8 cellular contexts compared by ENCODE assay signal in genomic region chr5:146447734-146448380, GRCh38. TPM values are rescaled to one million over a fixed set of nuclear protein-coding genes. Genes with fewer than 3 reads are reported as not detected.
DNase-seq lines count a peak whose midpoint lies in the region; TF ChIP-seq lines count a peak whose summit lies in the region.

No MANE protein-coding gene starts in this region.

- H3K9me3 ChIP-seq in HEK293 (ENCODE audit: control insufficient read depth, insufficient read depth, low read depth, low read length), result no peaks in the 10 kb centered on the region
- no peaks in the 10 kb centered on the region for H3K9me3 ChIP-seq in iPS DF 6.9 (ENCODE audit: control insufficient read depth, insufficient read depth, low read length)

- peak overlapping the region; percentile 100 for H3K4me3 ChIP-seq in HEK293 (ENCODE audit: low read depth, low read length)
- peak overlapping the region; percentile 72 for H3K4me3 ChIP-seq in iPS DF 6.9 (ENCODE audit: low read length)

- POLR2A ChIA-PET in HEK293 (lab: Yijun Ruan, JAX), result no interaction called here

- H3K27me3 Mint-ChIP-seq in activated naive CD4-positive, alpha-beta T cell treated with anti-CD3 and anti-CD28 coated beads for 36 hours (ENCODE audit: low read depth), result no peaks in the 10 kb centered on the region

- intact Hi-C loops in activated naive CD4-positive, alpha-beta T cell treated with anti-CD3 and anti-CD28 coated beads for 36 hours (cut with micrococcal nuclease), result loop anchor here (1.0 to 5.0 kb wide), 6 partner anchors 245 to 1934 kb away; partner anchors contain the start of genes FBXO38, LARS1, PPP2R2B and RBM27

- DNase-seq in NCI-H526 (lab: John Stamatoyannopoulos, UW) (peak; percentile 9 to 58), NCI-H526 treated with DMSO at 0.1 percent for 48 hours (lab: John Stamatoyannopoulos, UW) (no peak), MV-4-11 (lab: John Stamatoyannopoulos, UW) (peak; percentile 49), iPS DF 6.9 (ENCODE audit: low read depth, low spot score) (no peak), T1000 (lab: John Stamatoyannopoulos, UW) (no peak)
- peak; percentile 65 for DNase-seq in activated naive CD4-positive, alpha-beta T cell treated with anti-CD3 and anti-CD28 coated beads for 36 hours
- peak; percentile 56 for DNase-seq in stimulated activated CD4-positive, alpha-beta T cell treated with anti-CD3 and anti-CD28 coated beads, Interleukin-15, amount 100 ng/mL, for 24 hours

- H3K27ac ChIP-seq in HEK293 (ENCODE audit: extremely low read depth, low read depth, low read length), result peak overlapping the region; percentile 87
- no peak overlapping the region for H3K27ac ChIP-seq in iPS DF 6.9 (ENCODE audit: low read length)

- WGBS in iPS DF 6.9 (ENCODE audit: insufficient coverage, insufficient read length), result no CpG with 5 or more reads among the region's 20 CpGs

- peak overlapping the region; percentile 100 for H3K4me3 Mint-ChIP-seq in activated naive CD4-positive, alpha-beta T cell treated with anti-CD3 and anti-CD28 coated beads for 36 hours

- H3K27ac Mint-ChIP-seq in activated naive CD4-positive, alpha-beta T cell treated with anti-CD3 and anti-CD28 coated beads for 36 hours, result peak overlapping the region; percentile 99

- H3K27me3 ChIP-seq in iPS DF 6.9 (ENCODE audit: control insufficient read depth, insufficient read depth, low read length), result no peaks in the 10 kb centered on the region

- H3K36me3 ChIP-seq in HEK293 (ENCODE audit: control insufficient read depth in 2 of 2, insufficient read depth in 1 of 2, low read length in 2 of 2), result no peaks in the 10 kb centered on the region
- no peaks in the 10 kb centered on the region for H3K36me3 ChIP-seq in iPS DF 6.9 (ENCODE audit: control insufficient read depth, insufficient read depth, low read length)

- TF ChIP-seq CTCF in HEK293 (tag by site-specific recombination; IDR thresholded peaks at IDR 0.05), result no peak

- H3K4me1 Mint-ChIP-seq in activated naive CD4-positive, alpha-beta T cell treated with anti-CD3 and anti-CD28 coated beads for 36 hours (ENCODE audit: low read depth), result peaks cover 41% of the 10 kb centered on the region

- CTCF ChIA-PET in HEK293 (lab: Yijun Ruan, JAX), result interaction anchor here (0.6 to 1.4 kb wide), 4 partner anchors 10 to 1047 kb away, joined by 3 to 6 read pairs (median 3); no protein-coding TSS in a partner anchor
- CTCF ChIA-PET in activated naive CD4-positive, alpha-beta T cell treated with anti-CD3 and anti-CD28 coated beads for 36 hours (lab: Charles Lee), result interaction anchor here (1.5 kb wide), 1 partner anchor 19 kb away, joined by 3 read pairs; no protein-coding TSS in a partner anchor

- peaks cover 13% of the 10 kb centered on the region for H3K36me3 Mint-ChIP-seq in activated naive CD4-positive, alpha-beta T cell treated with anti-CD3 and anti-CD28 coated beads for 36 hours (ENCODE audit: low read depth)

- H3K4me1 ChIP-seq in HEK293 (ENCODE audit: control insufficient read depth, insufficient read depth, low read length) (peaks cover 12% of the 10 kb centered on the region; the same call in 1 of the 2 replicates), iPS DF 6.9 (ENCODE audit: control insufficient read depth, insufficient read depth, low read length) (no peaks in the 10 kb centered on the region)

- H3K9me3 Mint-ChIP-seq in activated naive CD4-positive, alpha-beta T cell treated with anti-CD3 and anti-CD28 coated beads for 36 hours, result no peaks in the 10 kb centered on the region

TF ChIP-seq in HEK293, 187 proteins besides CTCF, POLR2A, EP300 and RAD21:
- TF ChIP-seq ZNF555 (tag by site-specific recombination; conservative IDR thresholded peaks at IDR 0.05) (no peak), GFI1B (tag by site-specific recombination; IDR thresholded peaks at IDR 0.05) (0 out of 2 replicates have a peak, but pooled peaks have one; percentile 3), ZBTB17 (tag by site-specific recombination; IDR thresholded peaks at IDR 0.05) (peak; percentile 98), ZNF366 (tag by site-specific recombination; conservative IDR thresholded peaks at IDR 0.05) (peak; percentile 66), ZNF335 (tag by site-specific recombination; conservative IDR thresholded peaks at IDR 0.05) (peak; percentile 82), ZBTB26 (tag by site-specific recombination; optimal IDR thresholded peaks at IDR 0.05) (peak; percentile 68), ZNF621 (tag by site-specific recombination; IDR thresholded peaks at IDR 0.05) (no peak), SP2 (tag by site-specific recombination; IDR thresholded peaks at IDR 0.05) (no peak), ZNF76 (tag by site-specific recombination; IDR thresholded peaks at IDR 0.05; ENCODE audit: borderline replicate concordance, low read depth) (no peak), ZNF660 (tag by site-specific recombination; IDR thresholded peaks at IDR 0.05) (0 out of 2 replicates have a peak, but pooled peaks have one; percentile 6), ZNF600 (tag by site-specific recombination; IDR thresholded peaks at IDR 0.05) (0 out of 2 replicates have a peak, but pooled peaks have one; percentile 9), ZNF394 (tag by site-specific recombination; IDR thresholded peaks at IDR 0.05; ENCODE audit: borderline replicate concordance) (0 out of 2 replicates have a peak, but pooled peaks have one; percentile 18)

RNA-seq across cellular contexts. Expression of gene TCERG1, which starts 0.7 kb away (rescaled TPM):
- total RNA-seq in activated naive CD4-positive, alpha-beta T cell treated with anti-CD3 and anti-CD28 coated beads for 36 hours, result 100 to 1,000 TPM; 123 to 131 TPM

Comparison
In these comparisons a context has a peak if more than half of its experiments do, and no peak if none do; other contexts are left out.
1. DNase-seq: peak in NCI-H526 (2 of 2), MV-4-11 (single experiment), activated naive CD4-positive, alpha-beta T cell treated with anti-CD3 and anti-CD28 coated beads for 36 hours (single experiment) and stimulated activated CD4-positive, alpha-beta T cell treated with anti-CD3 and anti-CD28 coated beads, Interleukin-15, amount 100 ng/mL, for 24 hours (single experiment); none in NCI-H526 treated with DMSO at 0.1 percent for 48 hours (single experiment), iPS DF 6.9 (single experiment) and T1000 (single experiment).